ENCODE assay signal across 1 cellular context in the genomic region with DNA sequence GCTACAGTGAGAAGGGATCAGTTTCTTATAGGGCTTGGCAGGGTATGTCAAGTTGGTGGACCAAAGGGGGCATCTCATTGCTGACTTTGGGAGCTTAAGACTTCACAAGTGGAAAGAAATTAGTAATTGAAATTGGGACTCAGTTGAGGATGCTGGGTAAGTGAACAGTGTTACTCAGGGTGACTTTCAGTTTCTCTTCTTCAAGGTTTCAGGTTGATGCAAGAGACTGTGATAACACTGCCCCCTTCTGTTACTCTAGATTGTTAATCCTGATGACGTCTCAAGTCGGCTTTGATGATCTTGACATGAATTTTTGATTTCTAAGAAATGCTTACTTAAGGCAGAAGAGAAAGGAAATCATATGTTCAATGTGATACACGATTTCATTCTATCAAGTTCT.
TF ChIP-seq lines count a peak whose summit lies in the region.

No MANE protein-coding gene starts in this region.

TF ChIP-seq in GM12878, 131 proteins besides CTCF, POLR2A, EP300 and RAD21 (continued from another document):
- TF ChIP-seq MYB (IDR thresholded peaks at IDR 0.05; ENCODE audit: borderline replicate concordance, low read depth, low read length) (no peak), KLF5 (IDR thresholded peaks at IDR 0.05; ENCODE audit: partially characterized antibody) (no peak), TCF12 (IDR thresholded peaks at IDR 0.05; ENCODE audit: low read depth, low read length) (no peak), ZNF24 (IDR thresholded peaks at IDR 0.05) (peak; percentile 50; the same call in 1 of the 2 replicates), YY1 (IDR thresholded peaks at IDR 0.05; ENCODE audit: low read depth, low read length) (no peak), FOS (IDR thresholded peaks at IDR 0.05; ENCODE audit: borderline replicate concordance, extremely low read depth, insufficient read length) (no peak), ETV6 (conservative IDR thresholded peaks at IDR 0.05 in 1 of 2, IDR thresholded peaks at IDR 0.05 in 1 of 2; ENCODE audit: borderline replicate concordance in 1 of 2, low read depth in 1 of 2) (no peak), ESRRA (IDR thresholded peaks at IDR 0.05; ENCODE audit: low read length) (no peak), NBN (IDR thresholded peaks at IDR 0.05) (0 out of 2 replicates have a peak, but pooled peaks have one; percentile 18), ATF7 (IDR thresholded peaks at IDR 0.05; ENCODE audit: low read depth) (peak; percentile 84), SUZ12 (IDR thresholded peaks at IDR 0.05; ENCODE audit: unreplicated experiment) (no peak), ZSCAN29 (IDR thresholded peaks at IDR 0.05) (no peak), IRF4 (IDR thresholded peaks at IDR 0.05; ENCODE audit: low read depth, low read length) (peak; percentile 81; the same call in 1 of the 2 replicates), CHD1 (IDR thresholded peaks at IDR 0.05; ENCODE audit: low read depth, low read length) (no peak), PAX5 (IDR thresholded peaks at IDR 0.05; ENCODE audit: borderline replicate concordance, low read depth, low read length) (no peak), TBL1XR1 (IDR thresholded peaks at IDR 0.05; ENCODE audit: low read depth, low read length) (no peak), CREM (IDR thresholded peaks at IDR 0.05; ENCODE audit: low read depth) (peak; percentile 84), NRF1 (conservative IDR thresholded peaks at IDR 0.05; ENCODE audit: low read depth, low read length) (no peak), SMC3 (IDR thresholded peaks at IDR 0.05; ENCODE audit: borderline replicate concordance, low read length) (peak; percentile 44; the same call in 1 of the 2 replicates), DPF2 (IDR thresholded peaks at IDR 0.05) (no peak), KAT2A (conservative IDR thresholded peaks at IDR 0.05; ENCODE audit: control insufficient read depth, low read depth, low read length) (no peak), STAT1 (conservative IDR thresholded peaks at IDR 0.05) (no peak)
- TF ChIP-seq, protein P1, sequence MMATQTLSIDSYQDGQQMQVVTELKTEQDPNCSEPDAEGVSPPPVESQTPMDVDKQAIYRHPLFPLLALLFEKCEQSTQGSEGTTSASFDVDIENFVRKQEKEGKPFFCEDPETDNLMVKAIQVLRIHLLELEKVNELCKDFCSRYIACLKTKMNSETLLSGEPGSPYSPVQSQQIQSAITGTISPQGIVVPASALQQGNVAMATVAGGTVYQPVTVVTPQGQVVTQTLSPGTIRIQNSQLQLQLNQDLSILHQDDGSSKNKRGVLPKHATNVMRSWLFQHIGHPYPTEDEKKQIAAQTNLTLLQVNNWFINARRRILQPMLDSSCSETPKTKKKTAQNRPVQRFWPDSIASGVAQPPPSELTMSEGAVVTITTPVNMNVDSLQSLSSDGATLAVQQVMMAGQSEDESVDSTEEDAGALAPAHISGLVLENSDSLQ (IDR thresholded peaks at IDR 0.05), result peak; percentile 56; the same call in 1 of the 2 replicates
- TF ChIP-seq, protein P2, sequence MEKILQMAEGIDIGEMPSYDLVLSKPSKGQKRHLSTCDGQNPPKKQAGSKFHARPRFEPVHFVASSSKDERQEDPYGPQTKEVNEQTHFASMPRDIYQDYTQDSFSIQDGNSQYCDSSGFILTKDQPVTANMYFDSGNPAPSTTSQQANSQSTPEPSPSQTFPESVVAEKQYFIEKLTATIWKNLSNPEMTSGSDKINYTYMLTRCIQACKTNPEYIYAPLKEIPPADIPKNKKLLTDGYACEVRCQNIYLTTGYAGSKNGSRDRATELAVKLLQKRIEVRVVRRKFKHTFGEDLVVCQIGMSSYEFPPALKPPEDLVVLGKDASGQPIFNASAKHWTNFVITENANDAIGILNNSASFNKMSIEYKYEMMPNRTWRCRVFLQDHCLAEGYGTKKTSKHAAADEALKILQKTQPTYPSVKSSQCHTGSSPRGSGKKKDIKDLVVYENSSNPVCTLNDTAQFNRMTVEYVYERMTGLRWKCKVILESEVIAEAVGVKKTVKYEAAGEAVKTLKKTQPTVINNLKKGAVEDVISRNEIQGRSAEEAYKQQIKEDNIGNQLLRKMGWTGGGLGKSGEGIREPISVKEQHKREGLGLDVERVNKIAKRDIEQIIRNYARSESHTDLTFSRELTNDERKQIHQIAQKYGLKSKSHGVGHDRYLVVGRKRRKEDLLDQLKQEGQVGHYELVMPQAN (conservative IDR thresholded peaks at IDR 0.05), result no peak
- TF ChIP-seq, protein P3, sequence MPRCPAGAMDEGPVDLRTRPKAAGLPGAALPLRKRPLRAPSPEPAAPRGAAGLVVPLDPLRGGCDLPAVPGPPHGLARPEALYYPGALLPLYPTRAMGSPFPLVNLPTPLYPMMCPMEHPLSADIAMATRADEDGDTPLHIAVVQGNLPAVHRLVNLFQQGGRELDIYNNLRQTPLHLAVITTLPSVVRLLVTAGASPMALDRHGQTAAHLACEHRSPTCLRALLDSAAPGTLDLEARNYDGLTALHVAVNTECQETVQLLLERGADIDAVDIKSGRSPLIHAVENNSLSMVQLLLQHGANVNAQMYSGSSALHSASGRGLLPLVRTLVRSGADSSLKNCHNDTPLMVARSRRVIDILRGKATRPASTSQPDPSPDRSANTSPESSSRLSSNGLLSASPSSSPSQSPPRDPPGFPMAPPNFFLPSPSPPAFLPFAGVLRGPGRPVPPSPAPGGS (IDR thresholded peaks at IDR 0.05; ENCODE audit: borderline replicate concordance, insufficient read depth, low read depth, low read length, poor library complexity, severe bottlenecking), result no peak
- TF ChIP-seq, protein P4, sequence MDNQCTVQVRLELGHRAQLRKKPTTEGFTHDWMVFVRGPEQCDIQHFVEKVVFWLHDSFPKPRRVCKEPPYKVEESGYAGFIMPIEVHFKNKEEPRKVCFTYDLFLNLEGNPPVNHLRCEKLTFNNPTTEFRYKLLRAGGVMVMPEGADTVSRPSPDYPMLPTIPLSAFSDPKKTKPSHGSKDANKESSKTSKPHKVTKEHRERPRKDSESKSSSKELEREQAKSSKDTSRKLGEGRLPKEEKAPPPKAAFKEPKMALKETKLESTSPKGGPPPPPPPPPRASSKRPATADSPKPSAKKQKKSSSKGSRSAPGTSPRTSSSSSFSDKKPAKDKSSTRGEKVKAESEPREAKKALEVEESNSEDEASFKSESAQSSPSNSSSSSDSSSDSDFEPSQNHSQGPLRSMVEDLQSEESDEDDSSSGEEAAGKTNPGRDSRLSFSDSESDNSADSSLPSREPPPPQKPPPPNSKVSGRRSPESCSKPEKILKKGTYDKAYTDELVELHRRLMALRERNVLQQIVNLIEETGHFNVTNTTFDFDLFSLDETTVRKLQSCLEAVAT (IDR thresholded peaks at IDR 0.05), result no peak
- TF ChIP-seq, protein P5, sequence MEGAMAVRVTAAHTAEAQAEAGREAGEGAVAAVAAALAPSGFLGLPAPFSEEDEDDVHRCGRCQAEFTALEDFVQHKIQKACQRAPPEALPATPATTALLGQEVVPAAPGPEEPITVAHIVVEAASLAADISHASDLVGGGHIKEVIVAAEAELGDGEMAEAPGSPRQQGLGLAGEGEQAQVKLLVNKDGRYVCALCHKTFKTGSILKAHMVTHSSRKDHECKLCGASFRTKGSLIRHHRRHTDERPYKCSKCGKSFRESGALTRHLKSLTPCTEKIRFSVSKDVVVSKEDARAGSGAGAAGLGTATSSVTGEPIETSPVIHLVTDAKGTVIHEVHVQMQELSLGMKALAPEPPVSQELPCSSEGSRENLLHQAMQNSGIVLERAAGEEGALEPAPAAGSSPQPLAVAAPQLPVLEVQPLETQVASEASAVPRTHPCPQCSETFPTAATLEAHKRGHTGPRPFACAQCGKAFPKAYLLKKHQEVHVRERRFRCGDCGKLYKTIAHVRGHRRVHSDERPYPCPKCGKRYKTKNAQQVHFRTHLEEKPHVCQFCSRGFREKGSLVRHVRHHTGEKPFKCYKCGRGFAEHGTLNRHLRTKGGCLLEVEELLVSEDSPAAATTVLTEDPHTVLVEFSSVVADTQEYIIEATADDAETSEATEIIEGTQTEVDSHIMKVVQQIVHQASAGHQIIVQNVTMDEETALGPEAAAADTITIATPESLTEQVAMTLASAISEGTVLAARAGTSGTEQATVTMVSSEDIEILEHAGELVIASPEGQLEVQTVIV (IDR thresholded peaks at IDR 0.05; ENCODE audit: borderline replicate concordance, partially characterized antibody), result no peak
- TF ChIP-seq, protein P6, sequence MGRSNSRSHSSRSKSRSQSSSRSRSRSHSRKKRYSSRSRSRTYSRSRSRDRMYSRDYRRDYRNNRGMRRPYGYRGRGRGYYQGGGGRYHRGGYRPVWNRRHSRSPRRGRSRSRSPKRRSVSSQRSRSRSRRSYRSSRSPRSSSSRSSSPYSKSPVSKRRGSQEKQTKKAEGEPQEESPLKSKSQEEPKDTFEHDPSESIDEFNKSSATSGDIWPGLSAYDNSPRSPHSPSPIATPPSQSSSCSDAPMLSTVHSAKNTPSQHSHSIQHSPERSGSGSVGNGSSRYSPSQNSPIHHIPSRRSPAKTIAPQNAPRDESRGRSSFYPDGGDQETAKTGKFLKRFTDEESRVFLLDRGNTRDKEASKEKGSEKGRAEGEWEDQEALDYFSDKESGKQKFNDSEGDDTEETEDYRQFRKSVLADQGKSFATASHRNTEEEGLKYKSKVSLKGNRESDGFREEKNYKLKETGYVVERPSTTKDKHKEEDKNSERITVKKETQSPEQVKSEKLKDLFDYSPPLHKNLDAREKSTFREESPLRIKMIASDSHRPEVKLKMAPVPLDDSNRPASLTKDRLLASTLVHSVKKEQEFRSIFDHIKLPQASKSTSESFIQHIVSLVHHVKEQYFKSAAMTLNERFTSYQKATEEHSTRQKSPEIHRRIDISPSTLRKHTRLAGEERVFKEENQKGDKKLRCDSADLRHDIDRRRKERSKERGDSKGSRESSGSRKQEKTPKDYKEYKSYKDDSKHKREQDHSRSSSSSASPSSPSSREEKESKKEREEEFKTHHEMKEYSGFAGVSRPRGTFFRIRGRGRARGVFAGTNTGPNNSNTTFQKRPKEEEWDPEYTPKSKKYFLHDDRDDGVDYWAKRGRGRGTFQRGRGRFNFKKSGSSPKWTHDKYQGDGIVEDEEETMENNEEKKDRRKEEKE (IDR thresholded peaks at IDR 0.05), result no peak
- TF ChIP-seq, protein P7, sequence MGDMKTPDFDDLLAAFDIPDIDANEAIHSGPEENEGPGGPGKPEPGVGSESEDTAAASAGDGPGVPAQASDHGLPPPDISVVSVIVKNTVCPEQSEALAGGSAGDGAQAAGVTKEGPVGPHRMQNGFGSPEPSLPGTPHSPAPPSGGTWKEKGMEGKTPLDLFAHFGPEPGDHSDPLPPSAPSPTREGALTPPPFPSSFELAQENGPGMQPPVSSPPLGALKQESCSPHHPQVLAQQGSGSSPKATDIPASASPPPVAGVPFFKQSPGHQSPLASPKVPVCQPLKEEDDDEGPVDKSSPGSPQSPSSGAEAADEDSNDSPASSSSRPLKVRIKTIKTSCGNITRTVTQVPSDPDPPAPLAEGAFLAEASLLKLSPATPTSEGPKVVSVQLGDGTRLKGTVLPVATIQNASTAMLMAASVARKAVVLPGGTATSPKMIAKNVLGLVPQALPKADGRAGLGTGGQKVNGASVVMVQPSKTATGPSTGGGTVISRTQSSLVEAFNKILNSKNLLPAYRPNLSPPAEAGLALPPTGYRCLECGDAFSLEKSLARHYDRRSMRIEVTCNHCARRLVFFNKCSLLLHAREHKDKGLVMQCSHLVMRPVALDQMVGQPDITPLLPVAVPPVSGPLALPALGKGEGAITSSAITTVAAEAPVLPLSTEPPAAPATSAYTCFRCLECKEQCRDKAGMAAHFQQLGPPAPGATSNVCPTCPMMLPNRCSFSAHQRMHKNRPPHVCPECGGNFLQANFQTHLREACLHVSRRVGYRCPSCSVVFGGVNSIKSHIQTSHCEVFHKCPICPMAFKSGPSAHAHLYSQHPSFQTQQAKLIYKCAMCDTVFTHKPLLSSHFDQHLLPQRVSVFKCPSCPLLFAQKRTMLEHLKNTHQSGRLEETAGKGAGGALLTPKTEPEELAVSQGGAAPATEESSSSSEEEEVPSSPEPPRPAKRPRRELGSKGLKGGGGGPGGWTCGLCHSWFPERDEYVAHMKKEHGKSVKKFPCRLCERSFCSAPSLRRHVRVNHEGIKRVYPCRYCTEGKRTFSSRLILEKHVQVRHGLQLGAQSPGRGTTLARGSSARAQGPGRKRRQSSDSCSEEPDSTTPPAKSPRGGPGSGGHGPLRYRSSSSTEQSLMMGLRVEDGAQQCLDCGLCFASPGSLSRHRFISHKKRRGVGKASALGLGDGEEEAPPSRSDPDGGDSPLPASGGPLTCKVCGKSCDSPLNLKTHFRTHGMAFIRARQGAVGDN (IDR thresholded peaks at IDR 0.05), result no peak
- TF ChIP-seq, protein P8, sequence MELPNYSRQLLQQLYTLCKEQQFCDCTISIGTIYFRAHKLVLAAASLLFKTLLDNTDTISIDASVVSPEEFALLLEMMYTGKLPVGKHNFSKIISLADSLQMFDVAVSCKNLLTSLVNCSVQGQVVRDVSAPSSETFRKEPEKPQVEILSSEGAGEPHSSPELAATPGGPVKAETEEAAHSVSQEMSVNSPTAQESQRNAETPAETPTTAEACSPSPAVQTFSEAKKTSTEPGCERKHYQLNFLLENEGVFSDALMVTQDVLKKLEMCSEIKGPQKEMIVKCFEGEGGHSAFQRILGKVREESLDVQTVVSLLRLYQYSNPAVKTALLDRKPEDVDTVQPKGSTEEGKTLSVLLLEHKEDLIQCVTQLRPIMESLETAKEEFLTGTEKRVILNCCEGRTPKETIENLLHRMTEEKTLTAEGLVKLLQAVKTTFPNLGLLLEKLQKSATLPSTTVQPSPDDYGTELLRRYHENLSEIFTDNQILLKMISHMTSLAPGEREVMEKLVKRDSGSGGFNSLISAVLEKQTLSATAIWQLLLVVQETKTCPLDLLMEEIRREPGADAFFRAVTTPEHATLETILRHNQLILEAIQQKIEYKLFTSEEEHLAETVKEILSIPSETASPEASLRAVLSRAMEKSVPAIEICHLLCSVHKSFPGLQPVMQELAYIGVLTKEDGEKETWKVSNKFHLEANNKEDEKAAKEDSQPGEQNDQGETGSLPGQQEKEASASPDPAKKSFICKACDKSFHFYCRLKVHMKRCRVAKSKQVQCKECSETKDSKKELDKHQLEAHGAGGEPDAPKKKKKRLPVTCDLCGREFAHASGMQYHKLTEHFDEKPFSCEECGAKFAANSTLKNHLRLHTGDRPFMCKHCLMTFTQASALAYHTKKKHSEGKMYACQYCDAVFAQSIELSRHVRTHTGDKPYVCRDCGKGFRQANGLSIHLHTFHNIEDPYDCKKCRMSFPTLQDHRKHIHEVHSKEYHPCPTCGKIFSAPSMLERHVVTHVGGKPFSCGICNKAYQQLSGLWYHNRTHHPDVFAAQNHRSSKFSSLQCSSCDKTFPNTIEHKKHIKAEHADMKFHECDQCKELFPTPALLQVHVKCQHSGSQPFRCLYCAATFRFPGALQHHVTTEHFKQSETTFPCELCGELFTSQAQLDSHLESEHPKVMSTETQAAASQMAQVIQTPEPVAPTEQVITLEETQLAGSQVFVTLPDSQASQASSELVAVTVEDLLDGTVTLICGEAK (IDR thresholded peaks at IDR 0.05; ENCODE audit: borderline replicate concordance), result no peak
